In the genomic region with DNA sequence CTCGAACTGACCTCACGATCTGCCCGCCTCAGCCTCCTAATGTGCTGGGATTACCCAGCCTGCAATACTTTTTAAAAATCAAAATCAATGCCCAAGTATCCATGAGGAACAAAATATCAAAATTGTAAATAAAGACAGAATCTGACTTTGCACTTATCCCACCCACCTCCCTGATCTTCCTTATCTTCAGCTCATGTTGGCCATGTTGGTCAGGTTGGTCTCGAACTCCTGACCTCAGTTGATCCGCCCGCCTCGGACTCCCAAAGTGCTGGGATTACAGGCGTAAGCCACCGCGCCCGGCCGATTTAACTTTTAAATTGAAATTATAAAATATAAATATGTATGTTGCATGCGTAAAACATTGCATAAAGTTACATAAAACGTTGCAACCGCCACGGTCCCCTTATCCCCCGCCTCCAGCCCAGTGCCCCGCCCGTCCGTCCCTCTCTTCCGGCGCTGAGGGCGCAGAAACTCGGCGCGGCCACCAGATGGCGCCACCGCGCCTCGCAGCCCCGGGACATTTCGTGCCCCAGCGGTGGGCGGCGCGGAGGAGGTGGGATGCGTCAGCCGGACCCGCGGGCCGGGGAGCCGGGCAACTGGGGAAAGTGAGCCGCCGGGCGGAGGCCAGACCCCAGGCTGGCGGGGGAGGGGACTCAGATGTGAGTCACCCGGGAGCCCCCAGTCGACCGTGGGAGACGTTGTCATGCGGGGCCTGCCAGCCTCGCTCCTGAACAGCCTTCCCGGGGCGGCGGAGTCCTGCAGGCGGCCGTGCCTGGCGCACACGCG, we compare ENCODE assay signal across 8 cellular contexts. TPM values are rescaled to one million over a fixed set of nuclear protein-coding genes. Genes with fewer than 3 reads are reported as not detected.
DNase-seq lines count a peak whose midpoint lies in the region; ATAC-seq and TF ChIP-seq lines count a peak whose summit lies in the region.

No MANE protein-coding gene starts in this region.

- H3K4me1 ChIP-seq in liver (ENCODE audit: control insufficient read depth in 4 of 4, insufficient read depth in 4 of 4, low read length in 3 of 4): peaks cover 0 to 9% (median 7%) of the 10 kb centered on the region in 4 donors

- H3K4me3 ChIP-seq in coronary artery: peak overlapping the region; percentile 88
- H3K4me3 ChIP-seq in liver (ENCODE audit: low read depth in 1 of 3, low read length in 3 of 3): peak overlapping the region; percentile 73 to 87 (median 83)

- H3K27ac Mint-ChIP-seq in activated CD4-positive, alpha-beta T cell treated with anti-CD3 and anti-CD28 coated beads, Interleukin-2, amount 10 ng/mL, durations not matched to agents 7 days and 5 days: peak overlapping the region; percentile 72

- ATAC-seq in HG02970 (IDR thresholded peaks at IDR 0.05; ENCODE audit: low FRiP score, unreplicated experiment) (peak; percentile 28), GM18861 (IDR thresholded peaks at IDR 0.05; ENCODE audit: unreplicated experiment) (no peak)

- DNase-seq in GM10266 (ENCODE audit: extremely low spot score) (peak; percentile 90), NCI-H345 treated with DMSO at 0.1 percent for 48 hours (lab: John Stamatoyannopoulos, UW; ENCODE audit: unreplicated experiment) (peak; percentile 38), coronary artery (ENCODE audit: low spot score) (peak; percentile 94)
- peak; percentile 83 for DNase-seq in activated CD4-positive, alpha-beta T cell treated with anti-CD3 and anti-CD28 coated beads, Interleukin-2, amount 10 ng/mL, durations not matched to agents 7 days and 5 days
- peak; percentile 86 to 92 for DNase-seq in stimulated activated CD4-positive, alpha-beta T cell treated with anti-CD3 and anti-CD28 coated beads, Interleukin-2, amount 100 ng/mL, for 48 hours

- TF ChIP-seq CTCF in GM10266 (IDR thresholded peaks at IDR 0.05; ENCODE audit: control insufficient read depth, insufficient read depth, low read depth, missing control alignments) (peak; percentile 95), coronary artery (IDR thresholded peaks at IDR 0.05) (peak; percentile 97), liver (IDR thresholded peaks at IDR 0.05; ENCODE audit: low read depth, low read length, missing input control) (peak; percentile 97)

- H3K27me3 ChIP-seq in liver (ENCODE audit: control insufficient read depth in 4 of 4, insufficient read depth in 4 of 4, low read length in 3 of 4): no peaks in the 10 kb centered on the region

- WGBS in liver: 6% methylated on average over 60 of the region's 60 CpGs

- H3K9ac ChIP-seq in liver (ENCODE audit: low read depth in 1 of 2, low read length in 2 of 2): peak overlapping the region; percentile 11 to 78

- H3K36me3 Mint-ChIP-seq in activated CD4-positive, alpha-beta T cell treated with anti-CD3 and anti-CD28 coated beads, Interleukin-2, amount 10 ng/mL, durations not matched to agents 7 days and 5 days (ENCODE audit: low read depth): peaks cover 25% of the 10 kb centered on the region

- H3K9me3 Mint-ChIP-seq in activated CD4-positive, alpha-beta T cell treated with anti-CD3 and anti-CD28 coated beads, Interleukin-2, amount 10 ng/mL, durations not matched to agents 7 days and 5 days: no peaks in the 10 kb centered on the region

- peaks cover 16% of the 10 kb centered on the region for H3K4me1 Mint-ChIP-seq in activated CD4-positive, alpha-beta T cell treated with anti-CD3 and anti-CD28 coated beads, Interleukin-2, amount 10 ng/mL, durations not matched to agents 7 days and 5 days

- POLR2A ChIA-PET in activated CD4-positive, alpha-beta T cell treated with anti-CD3 and anti-CD28 coated beads, Interleukin-2, amount 10 ng/mL, durations not matched to agents 7 days and 5 days (lab: Charles Lee): interaction anchor here (0.7 kb wide), 1 partner anchor 163 kb away, joined by 3 read pairs; no protein-coding TSS in a partner anchor

- H3K36me3 ChIP-seq in liver (ENCODE audit: control insufficient read depth in 4 of 4, insufficient read depth in 3 of 4, low read depth in 1 of 4, low read length in 3 of 4): peaks cover 4 to 7% (median 6%) of the 10 kb centered on the region in 4 donors

- H3K27ac ChIP-seq in coronary artery (peak overlapping the region; percentile 85 to 96), liver (ENCODE audit: low read depth in 1 of 2, low read length in 2 of 2) (peak overlapping the region; percentile 93 to 94)

- no peaks in the 10 kb centered on the region for H3K9me3 ChIP-seq in liver (ENCODE audit: control insufficient read depth in 4 of 4, low read length in 3 of 4)

- peak overlapping the region; percentile 99 for H3K4me3 Mint-ChIP-seq in activated CD4-positive, alpha-beta T cell treated with anti-CD3 and anti-CD28 coated beads, Interleukin-2, amount 10 ng/mL, durations not matched to agents 7 days and 5 days

- peak; percentile 95 for TF ChIP-seq RAD21 in liver (IDR thresholded peaks at IDR 0.05)

- no peaks in the 10 kb centered on the region for H3K27me3 Mint-ChIP-seq in activated CD4-positive, alpha-beta T cell treated with anti-CD3 and anti-CD28 coated beads, Interleukin-2, amount 10 ng/mL, durations not matched to agents 7 days and 5 days

- CTCF ChIA-PET in activated CD4-positive, alpha-beta T cell treated with anti-CD3 and anti-CD28 coated beads, Interleukin-2, amount 10 ng/mL, durations not matched to agents 7 days and 5 days (lab: Charles Lee): interaction anchor here (0.8 to 4.1 kb wide), 8 partner anchors 105 to 163 kb away, joined by 3 to 28 read pairs (median 4); no protein-coding TSS in a partner anchor

TF ChIP-seq in liver, 16 proteins besides CTCF, POLR2A, EP300 and RAD21:
- TF ChIP-seq, protein P1, sequence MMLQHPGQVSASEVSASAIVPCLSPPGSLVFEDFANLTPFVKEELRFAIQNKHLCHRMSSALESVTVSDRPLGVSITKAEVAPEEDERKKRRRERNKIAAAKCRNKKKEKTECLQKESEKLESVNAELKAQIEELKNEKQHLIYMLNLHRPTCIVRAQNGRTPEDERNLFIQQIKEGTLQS (IDR thresholded peaks at IDR 0.05): no peak
- TF ChIP-seq GABPA (IDR thresholded peaks at IDR 0.05 in 1 of 2, conservative IDR thresholded peaks at IDR 0.05 in 1 of 2): peak in 1 of 2 donors; percentile 14
- TF ChIP-seq SP1 (IDR thresholded peaks at IDR 0.05): no peak
- TF ChIP-seq NR2F2 (IDR thresholded peaks at IDR 0.05): no peak
- TF ChIP-seq, protein P2, sequence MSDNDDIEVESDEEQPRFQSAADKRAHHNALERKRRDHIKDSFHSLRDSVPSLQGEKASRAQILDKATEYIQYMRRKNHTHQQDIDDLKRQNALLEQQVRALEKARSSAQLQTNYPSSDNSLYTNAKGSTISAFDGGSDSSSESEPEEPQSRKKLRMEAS (IDR thresholded peaks at IDR 0.05): no peak
- TF ChIP-seq YY1 (IDR thresholded peaks at IDR 0.05): no peak
- no peak for TF ChIP-seq FOXA2 (IDR thresholded peaks at IDR 0.05)
- peak in 1 of 2 donors; percentile 19 for TF ChIP-seq RXRA (IDR thresholded peaks at IDR 0.05)
- TF ChIP-seq EGR1 (IDR thresholded peaks at IDR 0.05; ENCODE audit: low read depth in 2 of 2): no peak
- peak in 1 of 2 donors; percentile 7 for TF ChIP-seq HNF4A (conservative IDR thresholded peaks at IDR 0.05)
- peak in 1 of 2 donors; percentile 16 for TF ChIP-seq JUND (IDR thresholded peaks at IDR 0.05)
- no peak for TF ChIP-seq FOXA1 (IDR thresholded peaks at IDR 0.05)

RNA-seq across cellular contexts. Expression of a gene that starts 1.5 kb away (rescaled TPM):
- 10 to 100 TPM; 31.2 to 39.2 TPM for total RNA-seq in activated CD4-positive, alpha-beta T cell treated with anti-CD3 and anti-CD28 coated beads, Interleukin-2, amount 10 ng/mL, durations not matched to agents 7 days and 5 days
- 10 to 100 TPM; 11.6 to 81.3 TPM for total RNA-seq in liver
- 10 to 100 TPM; 83.4 to 86.3 TPM for polyA plus RNA-seq in liver

RNA-seq across cellular contexts. Expression of a gene that starts 17.7 kb away (rescaled TPM):
- total RNA-seq in activated CD4-positive, alpha-beta T cell treated with anti-CD3 and anti-CD28 coated beads, Interleukin-2, amount 10 ng/mL, durations not matched to agents 7 days and 5 days: 100 to 1,000 TPM; 101 to 113 TPM
- 10 to 100 TPM in 1 of 2 donors, 1 to 10 TPM in 1; 5.6 to 38.5 TPM for total RNA-seq in liver
- polyA plus RNA-seq in liver: 1 to 10 TPM in 1 of 2 donors, under 1 TPM in 1; 0.97 to 6.2 TPM

RNA-seq across cellular contexts. Expression of a gene that starts 47.0 kb away (rescaled TPM):
- total RNA-seq in activated CD4-positive, alpha-beta T cell treated with anti-CD3 and anti-CD28 coated beads, Interleukin-2, amount 10 ng/mL, durations not matched to agents 7 days and 5 days: 10 to 100 TPM; 49.0 to 66.4 TPM
- 10 to 100 TPM; 21.6 to 28.0 TPM for total RNA-seq in liver
- polyA plus RNA-seq in liver: 100 to 1,000 TPM in 1 of 2 donors, 10 to 100 TPM in 1; 58.8 to 137 TPM

Comparison
In these comparisons a context has a peak if more than half of its experiments do, and no peak if none do; other contexts are left out.
1. DNase-seq: peak in every context shown above with its lines; median percentile 94 in coronary artery; 90 in GM10266; 89 in stimulated activated CD4-positive, alpha-beta T cell treated with anti-CD3 and anti-CD28 coated beads, Interleukin-2, amount 100 ng/mL, for 48 hours; 83 in activated CD4-positive, alpha-beta T cell treated with anti-CD3 and anti-CD28 coated beads, Interleukin-2, amount 10 ng/mL, durations not matched to agents 7 days and 5 days; 38 in NCI-H345 treated with DMSO at 0.1 percent for 48 hours.